In genomic region chr22:22896601-22897000, GRCh38 we compare ENCODE assay signal across 13 cellular contexts. TPM values are rescaled to one million over a fixed set of nuclear protein-coding genes. Genes with fewer than 3 reads are reported as not detected.
"Had no signal": no experiment of that assay in that cellular context is flagged by ENCODE, and none has a peak within 500 bp of the region (broad histone marks: within the 10 kb centered on the region; RNA-seq: fewer than 3 reads in every experiment).

No MANE protein-coding gene starts in this region.

- ATAC-seq: activated naive CD4-positive, alpha-beta T cell treated with anti-CD3 and anti-CD28 coated beads, Interleukin-2, amount 50 U/mL, for 72 hours; naive thymus-derived CD4-positive, alpha-beta T cell had no signal

- H3K27ac ChIP-seq: skin epidermis, suprapubic skin had no signal

- DNase-seq: activated CD4-positive, alpha-beta T cell treated with anti-CD3 and anti-CD28 coated beads, Interleukin-2, amount 50 U/mL, for 48 hours; caudate nucleus; naive thymus-derived CD4-positive, alpha-beta T cell; nucleus accumbens; stimulated activated CD4-positive, alpha-beta T cell treated with anti-CD3 and anti-CD28 coated beads, Interleukin-4, amount 100 ng/mL, for 24 hours; stimulated activated naive CD4-positive, alpha-beta T cell treated with Interleukin-2 at 50 U/mL for 16 hours; trophoblast cell had no signal

- H3K4me3 ChIP-seq: lung, skin epidermis, suprapubic skin had no signal

- H3K9me3 ChIP-seq: suprapubic skin had no signal

- FAIRE-seq: colon, endometrium had no signal

- H3K4me1 ChIP-seq: suprapubic skin had no signal

- H3K36me3 ChIP-seq: suprapubic skin had no signal

RNA-seq across cellular contexts. Expression of gene IGLL5, which starts 9.0 kb away (rescaled TPM):
- total RNA-seq: activated naive CD4-positive, alpha-beta T cell treated with anti-CD3 and anti-CD28 coated beads, Interleukin-2, amount 50 U/mL, for 72 hours; suprapubic skin had no signal
